Comparison of ENCODE assay signal across 16 cellular contexts in the genomic region with DNA sequence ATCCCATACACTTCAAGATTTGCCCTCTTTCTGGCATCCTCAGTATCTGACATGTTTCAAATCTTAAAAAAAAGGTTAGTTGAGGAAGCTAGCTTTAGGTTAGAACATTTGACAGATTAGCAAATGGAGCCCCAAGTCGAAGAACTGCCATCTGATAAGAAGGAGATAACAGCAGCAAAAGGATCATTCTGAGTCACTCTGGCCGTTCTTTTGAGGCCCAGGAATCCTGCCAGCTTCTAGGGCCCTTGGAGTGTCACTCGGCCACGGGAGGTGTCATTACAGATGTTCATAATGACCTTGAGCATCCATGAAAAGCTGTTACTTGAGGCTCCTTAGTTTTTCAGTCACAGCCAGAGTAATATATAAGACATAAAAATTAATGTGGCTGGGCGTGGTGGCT.
DNase-seq lines count a peak whose midpoint lies in the region; ATAC-seq and TF ChIP-seq lines count a peak whose summit lies in the region.
"Had no signal": no experiment of that assay in that cellular context is flagged by ENCODE, and none has a peak within 500 bp of the region (broad histone marks: within the 10 kb centered on the region; RNA-seq: fewer than 3 reads in every experiment).

No MANE protein-coding gene starts in this region.

- no peak for TF ChIP-seq POLR2A in adrenal gland (IDR thresholded peaks at IDR 0.05)
- TF ChIP-seq POLR2A in vagina (IDR thresholded peaks at IDR 0.05) = no peak

- CTCF ChIA-PET in Panc1 (lab: Charles Lee) = no interaction called here

- no peak overlapping the region for H3K23ac ChIP-seq in mesenchymal stem cell (ENCODE audit: low read length in 2 of 2)

- intact Hi-C loops in Panc1 (cut with micrococcal nuclease; ENCODE audit: unreplicated experiment) (no loop called here), adrenal gland (cut with DNase I) (no loop called here), vagina (cut with DNase I) (no loop called here)

- in situ Hi-C loops in Panc1 (cut with HindIII; ENCODE audit: low pct_unique_long_range_greater_than_20kb, low sequenced_read_pairs) = no loop called here

- H4K91ac ChIP-seq in mesenchymal stem cell (ENCODE audit: low read length) = no peak overlapping the region

- no peak for TF ChIP-seq CTCF in Panc1 (IDR thresholded peaks at IDR 0.05)
- no peak for TF ChIP-seq CTCF in adrenal gland (IDR thresholded peaks at IDR 0.05)
- no peak for TF ChIP-seq CTCF in type B pancreatic cell (conservative IDR thresholded peaks at IDR 0.05)
- TF ChIP-seq CTCF in vagina (IDR thresholded peaks at IDR 0.05) = no peak

- H2BK5ac ChIP-seq in mesenchymal stem cell (ENCODE audit: low read depth, low read length, poor library complexity, severe bottlenecking) = no peak overlapping the region

- H3K9ac ChIP-seq in mesenchymal stem cell (ENCODE audit: low read length) = no peak overlapping the region

- H4K8ac ChIP-seq in mesenchymal stem cell (ENCODE audit: low read length) = no peak overlapping the region

- H2BK12ac ChIP-seq in mesenchymal stem cell (ENCODE audit: low read length in 2 of 2) = no peak overlapping the region

- no peak overlapping the region for H3K18ac ChIP-seq in mesenchymal stem cell (ENCODE audit: low read depth in 1 of 2, low read length in 2 of 2)

- no peaks in the 10 kb centered on the region for H3K9me3 Mint-ChIP-seq in type B pancreatic cell
- H3K9me3 Mint-ChIP-seq: CD8-positive, alpha-beta T cell; GM23338 had no signal

- H3K27ac ChIP-seq in Panc1 (ENCODE audit: low read length) (no peak overlapping the region), adrenal gland (no peak overlapping the region), mesenchymal stem cell (ENCODE audit: low read length, poor library complexity, severe bottlenecking) (no peak overlapping the region), vagina (no peak overlapping the region)

- DNase-seq in Panc1 (ENCODE audit: low read depth, low spot score) (no peak), adrenal gland (peak; percentile 48 to 87 (median 78)), mesenchymal stem cell (peak; percentile 22), type B pancreatic cell (ENCODE audit: extremely low spot score, unreplicated experiment) (no peak), vagina (ENCODE audit: extremely low spot score in 2 of 2) (no peak), mucosa of gallbladder (ENCODE audit: low spot score) (no peak)
- no peak for DNase-seq in activated T-cell treated with anti-CD3 and anti-CD28 coated beads, Interleukin-2, amount 50 U/mL, for 1 hour
- DNase-seq: CD8-positive, alpha-beta T cell; COR-L47; DMS153; EL; H7 had no signal

- peaks cover 62% of the 10 kb centered on the region for H3K79me1 ChIP-seq in mesenchymal stem cell (replicated peaks; ENCODE audit: low read length, poor library complexity, severe bottlenecking)

- no peak overlapping the region for H3K4me3 ChIP-seq in Panc1 (ENCODE audit: low read depth in 2 of 2, low read length in 2 of 2)
- H3K4me3 ChIP-seq in adrenal gland = no peak overlapping the region
- H3K4me3 ChIP-seq in mesenchymal stem cell (ENCODE audit: insufficient read depth in 1 of 2, low read depth in 1 of 2, low read length in 2 of 2) = no peak overlapping the region
- no peak overlapping the region for H3K4me3 ChIP-seq in vagina
- H3K4me3 ChIP-seq: GM23338 had no signal

- H3K36me3 ChIP-seq in Panc1 (ENCODE audit: control insufficient read depth, insufficient read depth, low read length) (peaks cover 3% of the 10 kb centered on the region; the same call in 1 of the 2 replicates), adrenal gland (replicated peaks in 1 of 2) (peaks cover 0 to 6% of the 10 kb centered on the region in 2 donors), mesenchymal stem cell (ENCODE audit: control insufficient read depth in 1 of 2, insufficient read depth in 2 of 2, low read depth in 1 of 2, low read length in 2 of 2) (peaks cover 31 to 60% of the 10 kb centered on the region in 2 experiments), vagina (peaks cover 0 to 3% of the 10 kb centered on the region in 2 donors)

- H3K27me3 Mint-ChIP-seq in type B pancreatic cell = no peaks in the 10 kb centered on the region

- H3K4me3 Mint-ChIP-seq in type B pancreatic cell = no peak overlapping the region
- H3K4me3 Mint-ChIP-seq: CD14-positive monocyte; CD8-positive, alpha-beta T cell; GM23338 had no signal

- 37 to 50% (median 40%) methylated on average over 5 of the region's 5 CpGs for WGBS in adrenal gland, 4 donors
- 59% methylated on average over 5 of the region's 5 CpGs for WGBS in mesenchymal stem cell

- no peak overlapping the region for H3K4ac ChIP-seq in mesenchymal stem cell (ENCODE audit: low read depth in 1 of 2, low read length in 2 of 2)

- H3K4me1 ChIP-seq in Panc1 (ENCODE audit: control insufficient read depth, insufficient read depth, low read length) = no peaks in the 10 kb centered on the region
- no peaks in the 10 kb centered on the region for H3K4me1 ChIP-seq in adrenal gland (replicated peaks in 1 of 2)
- H3K4me1 ChIP-seq in mesenchymal stem cell (ENCODE audit: control insufficient read depth, insufficient read depth, low read depth, low read length) = peaks cover 5% of the 10 kb centered on the region
- no peaks in the 10 kb centered on the region for H3K4me1 ChIP-seq in vagina

- H2BK120ac ChIP-seq in mesenchymal stem cell (ENCODE audit: low read depth, low read length) = no peak overlapping the region

- H2AFZ ChIP-seq in mesenchymal stem cell (ENCODE audit: low read depth, low read length) = no peak overlapping the region
- H2AFZ ChIP-seq: GM23338 had no signal

- POLR2A ChIA-PET in Panc1 (lab: Charles Lee) = interaction anchor here (0.6 to 1.1 kb wide), 2 partner anchors 13 to 36 kb away, joined by 3 to 6 read pairs; no protein-coding TSS in a partner anchor

- peak overlapping the region; percentile 94 for H3K27ac Mint-ChIP-seq in type B pancreatic cell
- H3K27ac Mint-ChIP-seq: CD8-positive, alpha-beta T cell; GM23338 had no signal

- H3K9me3 ChIP-seq in Panc1 (ENCODE audit: control insufficient read depth, insufficient read depth, low read depth, low read length) (no peaks in the 10 kb centered on the region), adrenal gland (replicated peaks in 1 of 3) (no peaks in the 10 kb centered on the region), mesenchymal stem cell (ENCODE audit: control insufficient read depth, low read length) (no peaks in the 10 kb centered on the region), vagina (no peaks in the 10 kb centered on the region)

- peaks cover 31% of the 10 kb centered on the region for H3K36me3 Mint-ChIP-seq in type B pancreatic cell
- H3K36me3 Mint-ChIP-seq: CD14-positive monocyte; CD8-positive, alpha-beta T cell had no signal

- peaks cover 14% of the 10 kb centered on the region for H3K4me1 Mint-ChIP-seq in type B pancreatic cell (ENCODE audit: unreplicated experiment)
- H3K4me1 Mint-ChIP-seq: CD14-positive monocyte had no signal

- H2AK5ac ChIP-seq in mesenchymal stem cell (ENCODE audit: low read length, severe bottlenecking) = no peak overlapping the region

- H3K14ac ChIP-seq in mesenchymal stem cell (ENCODE audit: low read length in 2 of 2) = no peak overlapping the region

- no peak overlapping the region for H3K4me2 ChIP-seq in mesenchymal stem cell (ENCODE audit: low read length, poor library complexity, severe bottlenecking)
- H3K4me2 ChIP-seq: GM23338 had no signal

- ATAC-seq in Panc1 (no peak), HG02840 (IDR thresholded peaks at IDR 0.05; ENCODE audit: low FRiP score, unreplicated experiment) (no peak)
- ATAC-seq: CD8-positive, alpha-beta T cell; GM23338; HepG2 had no signal

- H2BK15ac ChIP-seq in mesenchymal stem cell (ENCODE audit: low read depth, poor library complexity, severe bottlenecking) = no peak overlapping the region

- TSS peak; percentile 24 for BruUV-seq in Panc1 (replicated peaks; lab: Mats Ljungman, UMichigan)

- no peaks in the 10 kb centered on the region for H3K27me3 ChIP-seq in Panc1 (ENCODE audit: control insufficient read depth, insufficient read depth, low read length)
- H3K27me3 ChIP-seq in adrenal gland = no peaks in the 10 kb centered on the region
- H3K27me3 ChIP-seq in mesenchymal stem cell (ENCODE audit: control insufficient read depth in 1 of 2, insufficient read depth in 1 of 2, low read length in 2 of 2) = no peaks in the 10 kb centered on the region
- no peaks in the 10 kb centered on the region for H3K27me3 ChIP-seq in vagina

Comparison
In these comparisons a context has a peak if more than half of its experiments do, and no peak if none do; other contexts are left out.
1. DNase-seq: peak in adrenal gland (7 of 7) and mesenchymal stem cell (single experiment); none in Panc1 (single experiment), type B pancreatic cell (single experiment), activated T-cell treated with anti-CD3 and anti-CD28 coated beads, Interleukin-2, amount 50 U/mL, for 1 hour (single experiment), vagina (0 of 2) and mucosa of gallbladder (single experiment).